Comparison of ENCODE assay signal across 11 cellular contexts in the genomic region with DNA sequence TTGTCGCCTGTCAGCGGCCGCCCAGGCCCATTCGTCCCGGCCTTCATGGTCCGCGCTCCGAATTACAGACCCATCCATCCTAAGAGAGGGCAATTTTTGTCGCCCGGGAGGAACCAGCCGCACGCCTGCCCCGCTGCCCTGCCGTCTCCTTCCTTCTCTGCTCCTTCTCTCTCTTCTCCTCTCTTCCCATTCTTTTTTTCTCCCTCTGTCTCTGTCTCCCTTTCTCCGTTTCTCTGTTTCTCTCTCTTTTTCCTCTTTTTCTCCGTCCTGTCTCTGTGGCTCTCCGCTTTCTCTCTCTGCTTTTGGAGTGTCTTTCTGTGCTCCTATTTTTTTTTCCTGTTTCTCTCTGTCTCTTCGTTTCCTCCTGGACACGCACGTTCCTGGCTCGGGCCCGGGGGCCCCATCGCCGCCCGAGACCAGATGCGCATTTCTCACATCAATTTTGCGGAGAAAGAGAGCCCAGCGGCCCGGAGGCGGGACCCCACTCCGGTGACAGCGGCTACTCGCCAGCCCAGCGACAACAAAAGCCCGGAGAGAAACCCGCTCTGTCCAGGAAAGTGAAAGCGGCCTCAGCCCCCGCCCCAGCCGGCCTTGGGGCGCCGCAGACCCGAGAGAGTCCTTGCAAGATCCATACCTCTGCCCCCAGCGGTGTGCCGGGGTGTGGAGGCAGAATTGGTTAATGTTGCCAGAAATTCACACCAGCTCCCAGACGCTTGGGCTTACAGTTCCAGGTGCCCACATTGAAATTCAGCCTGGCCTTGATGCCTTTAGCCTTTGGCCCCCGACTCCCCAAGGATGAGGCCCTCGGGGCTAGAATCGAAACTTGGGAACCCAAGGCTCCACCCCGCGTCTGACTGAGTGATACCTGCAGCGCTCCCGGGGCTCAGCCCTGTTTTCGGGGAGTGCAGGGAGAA. TPM values are rescaled to one million over a fixed set of nuclear protein-coding genes. Genes with fewer than 3 reads are reported as not detected.
A peak's percentile ranks its signal among the peaks of the same experiment; 100 is the strongest.
DNase-seq lines count a peak whose midpoint lies in the region; ATAC-seq and TF ChIP-seq lines count a peak whose summit lies in the region.
"Had no signal": no experiment of that assay in that cellular context is flagged by ENCODE, and none has a peak within 500 bp of the region (broad histone marks: within the 10 kb centered on the region; RNA-seq: fewer than 3 reads in every experiment).

No MANE protein-coding gene starts in this region.

- ATAC-seq in naive thymus-derived CD8-positive, alpha-beta T cell, result no peak
- no peak for ATAC-seq in HG03521 (IDR thresholded peaks at IDR 0.05; ENCODE audit: unreplicated experiment)
- no peak for ATAC-seq in HG02973 (IDR thresholded peaks at IDR 0.05; ENCODE audit: unreplicated experiment)

- peaks cover 5% of the 10 kb centered on the region for H3K4me1 ChIP-seq in ACC112 (ENCODE audit: control insufficient read depth, insufficient read depth, low read length, unreplicated experiment)
- peaks cover 15 to 49% of the 10 kb centered on the region in 2 donors for H3K4me1 ChIP-seq in ascending aorta
- no peaks in the 10 kb centered on the region for H3K4me1 ChIP-seq in PC-9 (replicated peaks; ENCODE audit: insufficient read depth)

- DNase-seq in ascending aorta (ENCODE audit: low spot score in 2 of 2) (no peak), NCI-H146 (lab: John Stamatoyannopoulos, UW) (no peak), PC-9 (no peak)
- DNase-seq in naive thymus-derived CD8-positive, alpha-beta T cell, result no peak
- DNase-seq: NCI-H2029 had no signal

- peaks cover 26 to 65% (median 47%) of the 10 kb centered on the region in 4 donors for H3K4me1 Mint-ChIP-seq in naive thymus-derived CD8-positive, alpha-beta T cell

- H3K4me3 ChIP-seq in ACC112 (ENCODE audit: low read depth, low read length), result peak overlapping the region; percentile 60
- peak overlapping the region; percentile 21 for H3K4me3 ChIP-seq in GM12875 (ENCODE audit: low read depth, low read length)
- H3K4me3 ChIP-seq in ascending aorta, result peak overlapping the region; percentile 29 to 31
- no peak overlapping the region for H3K4me3 ChIP-seq in PC-9
- H3K4me3 ChIP-seq: prostate gland had no signal

- peaks cover 0 to 4% (median 3%) of the 10 kb centered on the region in 3 donors for H3K36me3 Mint-ChIP-seq in naive thymus-derived CD8-positive, alpha-beta T cell

- H3K4me2 ChIP-seq in PC-9, result no peak overlapping the region

- no peaks in the 10 kb centered on the region for H3K9me3 ChIP-seq in ascending aorta
- H3K9me3 ChIP-seq in PC-9 (ENCODE audit: insufficient read depth, low read depth), result no peaks in the 10 kb centered on the region
- H3K9me3 ChIP-seq: prostate gland had no signal

- peaks cover 42 to 92% (median 65%) of the 10 kb centered on the region in 5 donors for H3K27me3 Mint-ChIP-seq in naive thymus-derived CD8-positive, alpha-beta T cell

- H3K36me3 ChIP-seq in ACC112 (ENCODE audit: insufficient read depth, low read length) (no peaks in the 10 kb centered on the region), ascending aorta (no peaks in the 10 kb centered on the region), PC-9 (ENCODE audit: low read depth) (no peaks in the 10 kb centered on the region)
- H3K36me3 ChIP-seq: prostate gland had no signal

- peak; percentile 22; the same call in 1 of the 2 replicates for TF ChIP-seq CTCF in GM12875 (IDR thresholded peaks at IDR 0.05; ENCODE audit: borderline replicate concordance, insufficient read depth, low read depth, low read length)
- no peak for TF ChIP-seq CTCF in ascending aorta (IDR thresholded peaks at IDR 0.05)
- TF ChIP-seq CTCF in PC-9 (conservative IDR thresholded peaks at IDR 0.05), result no peak

- H3K9me2 ChIP-seq in PC-9 (ENCODE audit: insufficient read depth), result no peaks in the 10 kb centered on the region

- H3K27me3 ChIP-seq in ACC112 (ENCODE audit: insufficient read depth, low read length) (peaks cover 100% of the 10 kb centered on the region), ascending aorta (peaks cover 61% of the 10 kb centered on the region), PC-9 (ENCODE audit: insufficient read depth, low read depth) (peaks cover 37% of the 10 kb centered on the region)

- BruUV-seq in PC-9 (replicated peaks; lab: Mats Ljungman, UMichigan), result no TSS peak

- H3F3A ChIP-seq in PC-9 (ENCODE audit: insufficient read depth, low read depth), result no peaks in the 10 kb centered on the region

- POLR2A ChIA-PET in naive thymus-derived CD8-positive, alpha-beta T cell (lab: Charles Lee), result no interaction called here
- POLR2A ChIA-PET in PC-9 (lab: Charles Lee; ENCODE audit: unreplicated experiment), result no interaction called here

- H3K4me3 Mint-ChIP-seq in naive thymus-derived CD8-positive, alpha-beta T cell, result peak overlapping the region; percentile 30 to 90 (median 74)

- no peaks in the 10 kb centered on the region for H4K20me1 ChIP-seq in PC-9 (ENCODE audit: insufficient read depth)

- no peaks in the 10 kb centered on the region for H3K79me2 ChIP-seq in ACC112 (ENCODE audit: control insufficient read depth, insufficient read depth, low read length, unreplicated experiment)
- no peaks in the 10 kb centered on the region for H3K79me2 ChIP-seq in PC-9 (ENCODE audit: low read depth)

- H3K9me3 Mint-ChIP-seq in naive thymus-derived CD8-positive, alpha-beta T cell, result peaks cover 0 to 2% (median 0%) of the 10 kb centered on the region in 9 donors

- intact Hi-C loops in ascending aorta (cut with DNase I) (no loop called here), PC-9 (cut with micrococcal nuclease; ENCODE audit: unreplicated experiment) (no loop called here)

- H3K27ac Mint-ChIP-seq in naive thymus-derived CD8-positive, alpha-beta T cell, result peak overlapping the region in 1 of 10 donors; percentile 78

- CTCF ChIA-PET in PC-9 (lab: Charles Lee), result no interaction called here

- no peak overlapping the region for H3K27ac ChIP-seq in ACC112 (ENCODE audit: low read depth, low read length)
- no peak overlapping the region for H3K27ac ChIP-seq in ascending aorta
- H3K27ac ChIP-seq in PC-9, result no peak overlapping the region
- H3K27ac ChIP-seq: prostate gland had no signal

- no peak overlapping the region for H2AFZ ChIP-seq in ACC112 (ENCODE audit: low read length, unreplicated experiment)
- H2AFZ ChIP-seq in PC-9, result no peak overlapping the region

RNA-seq across cellular contexts. Expression of a gene that starts 4.1 kb away (rescaled TPM):
- total RNA-seq in ascending aorta (not detected), PC-9 (2021) (not detected in 2 replicates)
- total RNA-seq in naive thymus-derived CD8-positive, alpha-beta T cell, result not detected
- not detected for polyA plus RNA-seq in naive thymus-derived CD8-positive, alpha-beta T cell
- total RNA-seq: prostate gland; T-helper 2 cell treated with Interferon-gamma antibody and Interleukin-4, amounts not matched to agents 100 ng/mL and 5 ng/mL, for 36 hours had no signal
